Comparison of ENCODE assay signal across 30 cellular contexts in genomic region chr10:48357631-48358030, GRCh38.
"Had no signal": no experiment of that assay in that cellular context is flagged by ENCODE, and none has a peak within 500 bp of the region (broad histone marks: within the 10 kb centered on the region; RNA-seq: fewer than 3 reads in every experiment).

No MANE protein-coding gene starts in this region.

- H3K4me3 Mint-ChIP-seq: activated B cell treated with CpG ODN at 0.5 μM for 24 hours; activated naive CD8-positive, alpha-beta T cell treated with anti-CD3 and anti-CD28 coated beads for 36 hours; activated naive CD8-positive, alpha-beta T cell treated with anti-CD3 and anti-CD28 coated beads, Interleukin-2, amount 50 U/mL, for 24 hours; activated T-cell treated with anti-CD3 and anti-CD28 coated beads, Interleukin-2, amount 50 U/mL, for 24 hours; activated T-cell treated with anti-CD3 and anti-CD28 coated beads, Interleukin-2, amount 50 U/mL, for 72 hours; endodermal cell; T-helper 17 cell; T-helper 2 cell treated with Interferon-gamma antibody and Interleukin-4, amounts not matched to agents 5 μg/mL and 100 μg/mL, for 36 hours had no signal

- H3K27ac Mint-ChIP-seq: activated B cell treated with CpG ODN at 0.5 μM for 24 hours; activated naive CD8-positive, alpha-beta T cell treated with anti-CD3 and anti-CD28 coated beads for 36 hours; activated naive CD8-positive, alpha-beta T cell treated with anti-CD3 and anti-CD28 coated beads, Interleukin-2, amount 50 U/mL, for 24 hours; activated T-cell treated with anti-CD3 and anti-CD28 coated beads, Interleukin-2, amount 50 U/mL, for 24 hours; activated T-cell treated with anti-CD3 and anti-CD28 coated beads, Interleukin-2, amount 50 U/mL, for 72 hours; endodermal cell; T-helper 17 cell; T-helper 2 cell treated with Interferon-gamma antibody and Interleukin-4, amounts not matched to agents 5 μg/mL and 100 μg/mL, for 36 hours had no signal

- H3K9me3 Mint-ChIP-seq: activated B cell treated with CpG ODN at 0.5 μM for 24 hours had no signal

- DNase-seq: activated B cell treated with CpG ODN at 0.5 μM for 24 hours; activated CD4-positive, alpha-beta T cell treated with anti-CD3 and anti-CD28 coated beads for 48 hours; activated CD4-positive, alpha-beta T cell treated with anti-CD3 and anti-CD28 coated beads, Interleukin-2, amount 50 U/mL, for 1 hour; activated CD4-positive, alpha-beta T cell treated with anti-CD3 and anti-CD28 coated beads, Interleukin-2, amount 50 U/mL, for 48 hours; activated CD8-positive, alpha-beta memory T cell treated with anti-CD3 and anti-CD28 coated beads, Interleukin-2, amount 50 U/mL, for 48 hours; activated gamma-delta T cell; activated naive CD4-positive, alpha-beta T cell; activated naive CD4-positive, alpha-beta T cell treated with anti-CD3 and anti-CD28 coated beads, Interleukin-2, amount 50 U/mL, for 16 hours; activated naive CD8-positive, alpha-beta T cell treated with anti-CD3 and anti-CD28 coated beads for 36 hours; activated naive CD8-positive, alpha-beta T cell treated with anti-CD3 and anti-CD28 coated beads, Interleukin-2, amount 50 U/mL, for 24 hours; activated T-cell treated with anti-CD3 and anti-CD28 coated beads for 4 hours; activated T-cell treated with anti-CD3 and anti-CD28 coated beads, Interleukin-2, amount 50 U/mL, for 24 hours; activated T-cell treated with anti-CD3 and anti-CD28 coated beads, Interleukin-2, amount 50 U/mL, for 72 hours; adrenal gland; amygdala; aorta; body of pancreas; caudate nucleus; cortex of kidney; dorsolateral prefrontal cortex; effector memory CD4-positive, alpha-beta T cell; endodermal cell; erythroblast; foreskin melanocyte; heart right ventricle; T-helper 1 cell; T-helper 17 cell; T1000; WERI-Rb-1 had no signal

- H3K27me3 Mint-ChIP-seq: activated B cell treated with CpG ODN at 0.5 μM for 24 hours; activated naive CD8-positive, alpha-beta T cell treated with anti-CD3 and anti-CD28 coated beads for 36 hours; activated naive CD8-positive, alpha-beta T cell treated with anti-CD3 and anti-CD28 coated beads, Interleukin-2, amount 50 U/mL, for 24 hours; activated T-cell treated with anti-CD3 and anti-CD28 coated beads, Interleukin-2, amount 50 U/mL, for 24 hours; T-helper 17 cell had no signal
